Comparison of ENCODE assay signal across 8 cellular contexts in the genomic region with DNA sequence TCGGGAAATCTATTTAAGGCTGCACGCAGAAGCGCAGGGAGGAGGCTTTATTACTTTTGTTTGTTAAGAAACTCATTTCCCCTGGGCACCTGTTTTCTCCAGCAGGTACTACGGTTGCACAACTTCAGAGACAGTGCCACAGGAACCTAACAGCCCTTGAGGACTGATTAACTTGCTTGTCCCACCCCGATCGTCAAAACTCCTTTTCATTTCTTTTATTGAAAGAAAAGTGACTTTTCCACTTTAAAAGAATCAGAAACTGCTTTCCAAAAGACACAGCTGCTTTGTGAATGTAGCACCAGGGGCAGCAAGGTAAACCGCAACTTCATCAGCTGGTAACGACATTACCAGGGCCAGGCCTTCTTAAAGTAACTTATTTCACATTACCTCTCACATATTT. TPM values are rescaled to one million over a fixed set of nuclear protein-coding genes. Genes with fewer than 3 reads are reported as not detected.
A peak's percentile ranks its signal among the peaks of the same experiment; 100 is the strongest.
DNase-seq lines count a peak whose midpoint lies in the region; ATAC-seq lines count a peak whose summit lies in the region.

No MANE protein-coding gene starts in this region.

- H3K36me3 ChIP-seq in MG63 (peaks cover 37% of the 10 kb centered on the region), muscle layer of duodenum (ENCODE audit: control insufficient read depth in 1 of 2, insufficient read depth in 2 of 2, low read length in 2 of 2) (peaks cover 13 to 29% of the 10 kb centered on the region in 2 donors)

- H3K4me3 ChIP-seq in MG63: peak overlapping the region; percentile 100
- peak overlapping the region; percentile 80 to 93 for H3K4me3 ChIP-seq in muscle layer of duodenum (ENCODE audit: low read depth in 1 of 2, low read length in 2 of 2)

- ATAC-seq in HG03565 (IDR thresholded peaks at IDR 0.05; ENCODE audit: unreplicated experiment): no peak

- intact Hi-C loops in posterior vena cava (cut with DNase I): loop anchor here (10.0 kb wide), 2 partner anchors 151 to 199 kb away; a partner anchor contains a TSS

- H3K27me3 ChIP-seq in MG63: no peaks in the 10 kb centered on the region
- no peaks in the 10 kb centered on the region for H3K27me3 ChIP-seq in muscle layer of duodenum (ENCODE audit: low read depth, low read length)

- peaks cover 29 to 46% of the 10 kb centered on the region in 2 donors for H3K4me1 ChIP-seq in muscle layer of duodenum (ENCODE audit: control insufficient read depth in 1 of 2, insufficient read depth in 2 of 2, low read length in 2 of 2)

- peak; percentile 19 for DNase-seq in ELF-1 (ENCODE audit: low read depth, low spot score)
- no peak for DNase-seq in MG63
- DNase-seq in central memory CD4-positive, alpha-beta T cell: peak; percentile 30
- DNase-seq in pons (ENCODE audit: low spot score): no peak
- DNase-seq in posterior vena cava (ENCODE audit: low spot score): no peak
- DNase-seq in superior temporal gyrus (ENCODE audit: extremely low spot score): no peak

- H3K9me3 ChIP-seq in MG63: no peaks in the 10 kb centered on the region
- no peaks in the 10 kb centered on the region for H3K9me3 ChIP-seq in muscle layer of duodenum (ENCODE audit: control insufficient read depth in 1 of 2, low read length in 2 of 2)

- peak overlapping the region; percentile 95 for H3K27ac ChIP-seq in muscle layer of duodenum (ENCODE audit: low read length)

RNA-seq across cellular contexts. Expression of a gene that starts 1.5 kb away (rescaled TPM):
- 35.9 and 78.6 TPM in 2 replicates for total RNA-seq in MG63 (2014; rRNA removed; shearing (Covaris generic); ENCODE audit: low replicate concordance)
- total RNA-seq in posterior vena cava: 100 to 1,000 TPM; 114 to 138 TPM

Comparison
In these comparisons a context has a peak if more than half of its experiments do, and no peak if none do; other contexts are left out.
1. DNase-seq: peak in ELF-1 (single experiment) and central memory CD4-positive, alpha-beta T cell (single experiment); none in MG63 (single experiment), pons (single experiment), posterior vena cava (single experiment) and superior temporal gyrus (single experiment).